In the genomic region with DNA sequence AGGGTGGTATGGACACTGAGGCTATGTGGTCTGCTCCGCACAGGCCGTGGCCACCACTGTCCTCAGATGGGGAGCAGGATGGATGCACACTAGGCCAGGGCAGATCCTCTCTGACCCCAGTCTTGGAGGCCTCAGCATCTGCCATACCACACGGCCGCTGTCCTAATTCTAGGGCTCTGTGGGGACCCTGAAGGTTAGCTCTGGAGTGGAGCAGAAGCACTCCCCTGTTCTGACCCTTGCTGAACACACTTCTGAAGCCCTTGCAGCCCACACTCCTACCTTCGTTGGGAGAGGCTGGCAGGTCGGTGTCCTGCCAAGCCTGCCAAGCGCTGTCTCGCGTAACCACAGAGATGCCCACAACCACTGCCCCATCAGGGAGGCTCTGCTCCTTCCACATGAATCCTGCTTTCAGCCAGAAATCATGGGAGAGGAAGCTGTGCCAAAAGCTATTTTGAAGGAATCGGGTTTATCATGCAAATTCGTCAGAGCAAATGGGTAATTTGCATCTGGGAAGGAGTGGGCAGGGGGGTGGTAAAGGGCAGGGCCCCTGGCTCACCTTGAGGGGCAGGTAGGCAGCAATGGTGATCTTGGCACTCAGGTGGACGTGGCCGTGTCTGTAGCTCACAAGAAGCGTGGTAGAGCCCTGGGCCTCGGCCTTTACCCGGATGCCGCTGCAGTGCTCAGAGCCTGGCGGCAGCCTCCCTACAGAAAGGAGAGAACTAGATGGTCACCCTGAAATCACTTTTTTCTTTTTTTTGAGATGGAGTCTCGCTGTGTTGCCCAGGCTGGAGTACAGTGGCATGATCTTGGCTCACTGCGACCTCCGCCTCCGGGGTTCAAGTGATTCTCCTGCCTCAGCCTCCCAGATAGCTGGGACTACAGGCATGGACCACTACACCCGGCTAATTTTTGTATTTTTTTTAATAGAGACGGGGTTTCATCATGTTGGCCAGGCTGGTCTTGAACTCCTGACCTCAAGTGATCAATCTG, we compare ENCODE assay signal across 24 cellular contexts. TPM values are rescaled to one million over a fixed set of nuclear protein-coding genes. Genes with fewer than 3 reads are reported as not detected.
DNase-seq lines count a peak whose midpoint lies in the region; ATAC-seq and TF ChIP-seq lines count a peak whose summit lies in the region.
"Had no signal": no experiment of that assay in that cellular context is flagged by ENCODE, and none has a peak within 500 bp of the region (broad histone marks: within the 10 kb centered on the region; RNA-seq: fewer than 3 reads in every experiment).

No MANE protein-coding gene starts in this region.

- WGBS in mesendoderm (ENCODE audit: extremely low coverage, insufficient coverage, low lambda C conversion rate) = no CpG with 5 or more reads among the region's 24 CpGs
- WGBS in right cardiac atrium = 93% methylated on average over 24 of the region's 24 CpGs

- H3K36me3 Mint-ChIP-seq in brain = peaks cover 46% of the 10 kb centered on the region

- no peaks in the 10 kb centered on the region for H3K27me3 ChIP-seq in DND-41 (ENCODE audit: insufficient read depth, low read length, poor library complexity)
- no peaks in the 10 kb centered on the region for H3K27me3 ChIP-seq in HUES6 (ENCODE audit: control insufficient read depth, insufficient read depth, low read length)
- no peaks in the 10 kb centered on the region for H3K27me3 ChIP-seq in mesendoderm (ENCODE audit: insufficient read depth, low read length, poor library complexity)
- no peaks in the 10 kb centered on the region for H3K27me3 ChIP-seq in right cardiac atrium (ENCODE audit: control insufficient read depth, insufficient read depth)
- H3K27me3 ChIP-seq: brain microvascular endothelial cell, Peyer's patch had no signal

- no peaks in the 10 kb centered on the region for H3K79me1 ChIP-seq in mesendoderm (ENCODE audit: low read length)

- H2BK120ac ChIP-seq in mesendoderm (ENCODE audit: low read depth, low read length) = no peak overlapping the region

- H3K27me3 Mint-ChIP-seq in brain = no peaks in the 10 kb centered on the region
- H3K27me3 Mint-ChIP-seq: activated B cell treated with CpG ODN at 0.5 μM for 24 hours had no signal

- peak overlapping the region; percentile 32 for H3K56ac ChIP-seq in mesendoderm (ENCODE audit: low read length)

- peaks cover 88% of the 10 kb centered on the region for H3K36me3 ChIP-seq in DND-41 (ENCODE audit: insufficient read depth, low read length)
- H3K36me3 ChIP-seq in HUES6 (ENCODE audit: control insufficient read depth, insufficient read depth, low read length) = peaks cover 44% of the 10 kb centered on the region
- no peaks in the 10 kb centered on the region for H3K36me3 ChIP-seq in mesendoderm (ENCODE audit: control insufficient read depth, insufficient read depth, low read length)
- H3K36me3 ChIP-seq: brain microvascular endothelial cell, SJCRH30 had no signal

- no peaks in the 10 kb centered on the region for H3K79me2 ChIP-seq in DND-41 (ENCODE audit: insufficient read depth, low read length)
- H3K79me2 ChIP-seq in mesendoderm (ENCODE audit: control insufficient read depth, insufficient read depth, low read length) = no peaks in the 10 kb centered on the region
- H3K79me2 ChIP-seq: parathyroid adenoma had no signal

- H3K9me3 ChIP-seq in DND-41 (ENCODE audit: insufficient read depth, low read length, severe bottlenecking) (no peaks in the 10 kb centered on the region), HUES6 (ENCODE audit: control insufficient read depth, insufficient read depth, low read depth, low read length) (no peaks in the 10 kb centered on the region; the same call in 1 of the 2 replicates), right cardiac atrium (ENCODE audit: control insufficient read depth, low read length) (no peaks in the 10 kb centered on the region)
- H3K9me3 ChIP-seq: lower lobe of right lung, mucosa of descending colon, Peyer's patch, SJCRH30 had no signal

- no peak overlapping the region for H3K4me3 Mint-ChIP-seq in brain
- H3K4me3 Mint-ChIP-seq: activated B cell treated with CpG ODN at 0.5 μM for 24 hours, nephron had no signal

- DNase-seq in DND-41 (no peak), mesendoderm (no peak), NCI-H2107 (lab: John Stamatoyannopoulos, UW) (no peak), right cardiac atrium (no peak), RKO (ENCODE audit: low spot score) (no peak)
- DNase-seq: activated B cell treated with CpG ODN at 0.5 μM for 24 hours; activated CD4-positive, alpha-beta T cell treated with anti-CD3 and anti-CD28 coated beads, Interleukin-2, amount 50 U/mL, for 4 hours; C1 segment of cervical spinal cord; Calu3; DMS79 treated with DMSO at 0.1 percent for 48 hours; kidney; lower lobe of right lung; mucosa of descending colon; NCI-H1092; NCI-H1694 treated with DMSO at 0.1 percent for 48 hours; NCI-H69; Peyer's patch; SJCRH30; stimulated activated CD4-positive, alpha-beta T cell treated with anti-CD3 and anti-CD28 coated beads, Interleukin-2, amount 100 ng/mL, for 24 hours had no signal

- no peak overlapping the region for H3K18ac ChIP-seq in mesendoderm (ENCODE audit: low read length)

- no peaks in the 10 kb centered on the region for H3K9me3 Mint-ChIP-seq in brain
- H3K9me3 Mint-ChIP-seq: activated B cell treated with CpG ODN at 0.5 μM for 24 hours, nephron had no signal

- peak overlapping the region in 3 of 5 experiments; percentile 79 to 90 (median 86) for H3K27ac Mint-ChIP-seq in brain
- H3K27ac Mint-ChIP-seq: activated B cell treated with CpG ODN at 0.5 μM for 24 hours had no signal

- intact Hi-C loops in right cardiac atrium (cut with DNase I) = no loop called here

- no peak overlapping the region for H3K9ac ChIP-seq in DND-41 (ENCODE audit: low read depth, low read length)
- H3K9ac ChIP-seq in HUES6 (ENCODE audit: low read length) = peak overlapping the region; percentile 25
- H3K9ac ChIP-seq in mesendoderm (ENCODE audit: low read length) = no peak overlapping the region
- H3K9ac ChIP-seq: parathyroid adenoma had no signal

- H4K20me1 ChIP-seq in DND-41 (ENCODE audit: insufficient read depth, low read length) = peaks cover 7% of the 10 kb centered on the region; the same call in 1 of the 2 replicates

- no peak for ATAC-seq in DND-41 (ENCODE audit: insufficient read depth, low read depth)
- no peak for ATAC-seq in right cardiac atrium
- ATAC-seq: lower lobe of right lung, mucosa of descending colon had no signal

- H2AK5ac ChIP-seq in mesendoderm (ENCODE audit: low read length) = no peak overlapping the region

- no peaks in the 10 kb centered on the region for H3K4me1 ChIP-seq in DND-41 (ENCODE audit: insufficient read depth, low read length)
- peaks cover 13% of the 10 kb centered on the region for H3K4me1 ChIP-seq in HUES6 (ENCODE audit: control insufficient read depth, insufficient read depth, low read length)
- H3K4me1 ChIP-seq in mesendoderm (ENCODE audit: control insufficient read depth, low read depth, low read length) = peaks cover 6% of the 10 kb centered on the region
- H3K4me1 ChIP-seq in right cardiac atrium (ENCODE audit: control insufficient read depth, insufficient read depth, low read length) = no peaks in the 10 kb centered on the region
- H3K4me1 ChIP-seq: lower lobe of right lung, parathyroid adenoma, Peyer's patch, SJCRH30 had no signal

- H3K4me2 ChIP-seq in DND-41 (ENCODE audit: insufficient read depth, low read length) = no peak overlapping the region
- H3K4me2 ChIP-seq in mesendoderm (ENCODE audit: low read length) = no peak overlapping the region

- no peak overlapping the region for H3K4ac ChIP-seq in mesendoderm (ENCODE audit: low read depth, low read length)

- no peak overlapping the region for H3K23ac ChIP-seq in mesendoderm (ENCODE audit: low read length)

- H2AFZ ChIP-seq in DND-41 (ENCODE audit: low read depth, low read length) = no peak overlapping the region
- H2AFZ ChIP-seq: parathyroid adenoma had no signal

- H3K4me1 Mint-ChIP-seq in brain = peaks cover 4% of the 10 kb centered on the region
- H3K4me1 Mint-ChIP-seq: activated B cell treated with CpG ODN at 0.5 μM for 24 hours, nephron had no signal

- TF ChIP-seq CTCF in DND-41 (IDR thresholded peaks at IDR 0.05; ENCODE audit: borderline replicate concordance, extremely low read depth, low read length, poor library complexity, severe bottlenecking) = no peak
- TF ChIP-seq CTCF in brain (conservative IDR thresholded peaks at IDR 0.05) = no peak

- no peak overlapping the region for H4K8ac ChIP-seq in mesendoderm (ENCODE audit: low read depth, low read length)

- H2BK5ac ChIP-seq in mesendoderm (ENCODE audit: low read length) = no peak overlapping the region

- no peak overlapping the region for H2BK15ac ChIP-seq in mesendoderm (replicated peaks; ENCODE audit: low read depth)

- H4K5ac ChIP-seq in mesendoderm (ENCODE audit: low read length) = no peak overlapping the region

- H3K4me3 ChIP-seq in DND-41 (ENCODE audit: low read depth in 1 of 2, low read length in 2 of 2) (no peak overlapping the region), HUES6 (ENCODE audit: low read depth, low read length) (no peak overlapping the region), mesendoderm (ENCODE audit: low read length) (no peak overlapping the region), right cardiac atrium (ENCODE audit: low read length) (no peak overlapping the region)
- H3K4me3 ChIP-seq: lower lobe of right lung, mucosa of descending colon, Peyer's patch, SJCRH30 had no signal

- peak overlapping the region; percentile 48; the same call in 1 of the 2 replicates for H3K27ac ChIP-seq in DND-41 (ENCODE audit: low read length)
- H3K27ac ChIP-seq in HUES6 (ENCODE audit: low read depth, low read length) = peak overlapping the region; percentile 22; the same call in 1 of the 2 replicates
- no peak overlapping the region for H3K27ac ChIP-seq in mesendoderm (ENCODE audit: low read depth, low read length)
- no peak overlapping the region for H3K27ac ChIP-seq in right cardiac atrium (ENCODE audit: low read length)
- H3K27ac ChIP-seq: brain microvascular endothelial cell, lower lobe of right lung, parathyroid adenoma, Peyer's patch, SJCRH30 had no signal

RNA-seq across cellular contexts. Expression of a gene that starts 54.4 kb away (rescaled TPM):
- 24.7 TPM for polyA plus RNA-seq in brain (ENCODE audit: insufficient read depth, low read depth, low replicate concordance)
- polyA plus RNA-seq in mesendoderm (2013, experiment 1 of 2) = 10.9 TPM
- polyA plus RNA-seq in mesendoderm (2013, experiment 2 of 2) = 11.1 TPM
- total RNA-seq in right cardiac atrium = 1 to 10 TPM; 2.4 to 5.9 (median 4.4) TPM
- 2.0 TPM for polyA plus RNA-seq in right cardiac atrium

Comparison
In these comparisons a context has a peak if more than half of its experiments do, and no peak if none do; other contexts are left out.
1. H3K27ac ChIP-seq: peak in DND-41 (single experiment) and HUES6 (single experiment); none in mesendoderm (single experiment) and right cardiac atrium (single experiment).